Comparison of ENCODE assay signal across 10 cellular contexts in genomic region chr13:95603887-95604533, GRCh38. TPM values are rescaled to one million over a fixed set of nuclear protein-coding genes. Genes with fewer than 3 reads are reported as not detected.
DNase-seq lines count a peak whose midpoint lies in the region; ATAC-seq and TF ChIP-seq lines count a peak whose summit lies in the region.
"Had no signal": no experiment of that assay in that cellular context is flagged by ENCODE, and none has a peak within 500 bp of the region (broad histone marks: within the 10 kb centered on the region; RNA-seq: fewer than 3 reads in every experiment).

No MANE protein-coding gene starts in this region.

- peak; percentile 49 for DNase-seq in H4 (ENCODE audit: low spot score)
- peak; percentile 13 to 50 for DNase-seq in NCI-H446 (lab: John Stamatoyannopoulos, UW)
- DNase-seq in dorsolateral prefrontal cortex = peak in 6 of 10 donors; percentile 21 to 55 (median 46)
- peak; percentile 21 for DNase-seq in occipital lobe (lab: John Stamatoyannopoulos, UW)
- DNase-seq in NCI-H82 (lab: John Stamatoyannopoulos, UW) = no peak
- no peak for DNase-seq in NAMALWA (ENCODE audit: low spot score)
- DNase-seq in GM10248 (ENCODE audit: extremely low spot score) = no peak
- DNase-seq: activated CD4-positive, alpha-beta T cell treated with anti-CD3 and anti-CD28 coated beads, Interleukin-2, amount 50 U/mL, for 4 hours; stimulated activated CD4-positive, alpha-beta T cell treated with anti-CD3 and anti-CD28 coated beads, Interleukin-4, amount 100 ng/mL, for 24 hours had no signal

- POLR2A ChIA-PET in GM10248 (lab: Yijun Ruan, JAX) = no interaction called here

- CTCF ChIA-PET in GM10248 (lab: Yijun Ruan, JAX) = interaction anchor here (1.7 to 2.2 kb wide), 2 partner anchors 20 to 230 kb away, joined by 6 to 12 read pairs; no protein-coding TSS in a partner anchor

- intact Hi-C loops in dorsolateral prefrontal cortex (cut with DNase I) = no loop called here

- H3K27ac ChIP-seq in dorsolateral prefrontal cortex = peak overlapping the region in 1 of 59 donors; percentile 7

- no peaks in the 10 kb centered on the region for H3K27me3 ChIP-seq in dorsolateral prefrontal cortex

- TF ChIP-seq CTCF in dorsolateral prefrontal cortex (IDR thresholded peaks at IDR 0.05 in 54 of 56, conservative IDR thresholded peaks at IDR 0.05 in 2 of 56; ENCODE audit: low read depth in 1 of 56, partially characterized antibody in 56 of 56) = no peak
- no peak for TF ChIP-seq CTCF in GM10248 (IDR thresholded peaks at IDR 0.05; ENCODE audit: control extremely low read depth, extremely low read depth, low read depth, missing control alignments)

- H3K4me3 ChIP-seq in dorsolateral prefrontal cortex = no peak overlapping the region

- ATAC-seq in GM19395 (IDR thresholded peaks at IDR 0.05; ENCODE audit: unreplicated experiment) = no peak

RNA-seq across cellular contexts. Expression of gene DZIP1, which starts 40.5 kb away (rescaled TPM):
- total RNA-seq in H4 (2014; rRNA removed; shearing (Covaris generic)) = 14.6 and 36.4 TPM in 2 replicates
- 100 to 1,000 TPM in 7 of 120 experiments, 10 to 100 TPM in 113; 33.8 to 111 (median 75.1) TPM for total RNA-seq in dorsolateral prefrontal cortex
- 43.7 TPM for total RNA-seq in occipital lobe

RNA-seq across cellular contexts. Expression of gene CLDN10, which starts 51.5 kb away (rescaled TPM):
- total RNA-seq in H4 (2014; rRNA removed; shearing (Covaris generic)) = not detected in 2 replicates
- total RNA-seq in dorsolateral prefrontal cortex (100 to 1,000 TPM in 2 of 120 experiments, 10 to 100 TPM in 118; 13.0 to 152 (median 40.2) TPM), occipital lobe (2.3 TPM)

Comparison
In these comparisons a context has a peak if more than half of its experiments do, and no peak if none do; other contexts are left out.
1. DNase-seq: peak in H4 (single experiment), NCI-H446 (2 of 2), dorsolateral prefrontal cortex (6 of 10) and occipital lobe (single experiment); none in NCI-H82 (single experiment), NAMALWA (single experiment) and GM10248 (single experiment).